Comparison of ENCODE assay signal across 1 cellular context in the genomic region with DNA sequence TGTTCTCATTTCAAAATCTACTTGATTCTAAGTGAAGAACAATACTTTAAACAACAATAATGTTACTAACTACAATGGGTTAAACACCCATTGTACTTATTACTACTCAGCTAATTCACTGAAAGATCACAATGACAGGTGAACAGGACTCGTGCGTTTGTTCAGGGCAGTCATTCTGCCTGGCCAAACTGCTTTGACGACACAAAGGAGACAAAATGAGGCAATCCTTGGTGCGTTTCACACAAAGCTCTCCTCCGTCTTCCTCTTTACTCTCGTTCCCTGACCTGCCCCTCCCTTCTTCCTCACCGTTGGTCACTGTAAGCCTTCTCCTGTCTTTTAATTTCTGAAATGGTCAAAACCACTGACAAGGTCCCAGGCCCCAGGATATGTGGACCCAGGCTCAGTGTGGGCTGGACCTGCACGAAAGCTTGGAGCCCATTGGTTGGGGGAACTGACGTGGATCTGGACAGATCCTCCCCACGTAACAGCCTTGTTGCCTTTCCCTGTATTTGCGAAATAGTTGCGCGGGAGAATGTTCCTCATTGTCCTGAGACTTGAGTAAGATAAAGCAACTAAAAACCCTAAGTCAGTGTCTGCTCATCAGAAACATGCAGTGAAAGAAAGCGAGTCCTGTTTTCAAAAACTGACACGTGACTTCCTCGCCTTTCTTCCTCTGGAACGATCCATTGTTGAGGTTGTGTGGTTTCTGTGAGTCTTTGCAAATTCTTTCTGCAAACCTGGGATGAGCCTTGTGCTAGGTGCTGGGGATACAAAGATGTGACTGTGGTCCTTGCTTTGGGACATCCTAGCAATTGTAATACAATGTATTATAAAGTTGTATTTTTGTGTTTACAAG.
TF ChIP-seq lines count a peak whose summit lies in the region.

No MANE protein-coding gene starts in this region.

TF ChIP-seq in K562, 482 proteins besides CTCF, POLR2A, EP300 and RAD21 (continued from another document):
- TF ChIP-seq, protein P1, sequence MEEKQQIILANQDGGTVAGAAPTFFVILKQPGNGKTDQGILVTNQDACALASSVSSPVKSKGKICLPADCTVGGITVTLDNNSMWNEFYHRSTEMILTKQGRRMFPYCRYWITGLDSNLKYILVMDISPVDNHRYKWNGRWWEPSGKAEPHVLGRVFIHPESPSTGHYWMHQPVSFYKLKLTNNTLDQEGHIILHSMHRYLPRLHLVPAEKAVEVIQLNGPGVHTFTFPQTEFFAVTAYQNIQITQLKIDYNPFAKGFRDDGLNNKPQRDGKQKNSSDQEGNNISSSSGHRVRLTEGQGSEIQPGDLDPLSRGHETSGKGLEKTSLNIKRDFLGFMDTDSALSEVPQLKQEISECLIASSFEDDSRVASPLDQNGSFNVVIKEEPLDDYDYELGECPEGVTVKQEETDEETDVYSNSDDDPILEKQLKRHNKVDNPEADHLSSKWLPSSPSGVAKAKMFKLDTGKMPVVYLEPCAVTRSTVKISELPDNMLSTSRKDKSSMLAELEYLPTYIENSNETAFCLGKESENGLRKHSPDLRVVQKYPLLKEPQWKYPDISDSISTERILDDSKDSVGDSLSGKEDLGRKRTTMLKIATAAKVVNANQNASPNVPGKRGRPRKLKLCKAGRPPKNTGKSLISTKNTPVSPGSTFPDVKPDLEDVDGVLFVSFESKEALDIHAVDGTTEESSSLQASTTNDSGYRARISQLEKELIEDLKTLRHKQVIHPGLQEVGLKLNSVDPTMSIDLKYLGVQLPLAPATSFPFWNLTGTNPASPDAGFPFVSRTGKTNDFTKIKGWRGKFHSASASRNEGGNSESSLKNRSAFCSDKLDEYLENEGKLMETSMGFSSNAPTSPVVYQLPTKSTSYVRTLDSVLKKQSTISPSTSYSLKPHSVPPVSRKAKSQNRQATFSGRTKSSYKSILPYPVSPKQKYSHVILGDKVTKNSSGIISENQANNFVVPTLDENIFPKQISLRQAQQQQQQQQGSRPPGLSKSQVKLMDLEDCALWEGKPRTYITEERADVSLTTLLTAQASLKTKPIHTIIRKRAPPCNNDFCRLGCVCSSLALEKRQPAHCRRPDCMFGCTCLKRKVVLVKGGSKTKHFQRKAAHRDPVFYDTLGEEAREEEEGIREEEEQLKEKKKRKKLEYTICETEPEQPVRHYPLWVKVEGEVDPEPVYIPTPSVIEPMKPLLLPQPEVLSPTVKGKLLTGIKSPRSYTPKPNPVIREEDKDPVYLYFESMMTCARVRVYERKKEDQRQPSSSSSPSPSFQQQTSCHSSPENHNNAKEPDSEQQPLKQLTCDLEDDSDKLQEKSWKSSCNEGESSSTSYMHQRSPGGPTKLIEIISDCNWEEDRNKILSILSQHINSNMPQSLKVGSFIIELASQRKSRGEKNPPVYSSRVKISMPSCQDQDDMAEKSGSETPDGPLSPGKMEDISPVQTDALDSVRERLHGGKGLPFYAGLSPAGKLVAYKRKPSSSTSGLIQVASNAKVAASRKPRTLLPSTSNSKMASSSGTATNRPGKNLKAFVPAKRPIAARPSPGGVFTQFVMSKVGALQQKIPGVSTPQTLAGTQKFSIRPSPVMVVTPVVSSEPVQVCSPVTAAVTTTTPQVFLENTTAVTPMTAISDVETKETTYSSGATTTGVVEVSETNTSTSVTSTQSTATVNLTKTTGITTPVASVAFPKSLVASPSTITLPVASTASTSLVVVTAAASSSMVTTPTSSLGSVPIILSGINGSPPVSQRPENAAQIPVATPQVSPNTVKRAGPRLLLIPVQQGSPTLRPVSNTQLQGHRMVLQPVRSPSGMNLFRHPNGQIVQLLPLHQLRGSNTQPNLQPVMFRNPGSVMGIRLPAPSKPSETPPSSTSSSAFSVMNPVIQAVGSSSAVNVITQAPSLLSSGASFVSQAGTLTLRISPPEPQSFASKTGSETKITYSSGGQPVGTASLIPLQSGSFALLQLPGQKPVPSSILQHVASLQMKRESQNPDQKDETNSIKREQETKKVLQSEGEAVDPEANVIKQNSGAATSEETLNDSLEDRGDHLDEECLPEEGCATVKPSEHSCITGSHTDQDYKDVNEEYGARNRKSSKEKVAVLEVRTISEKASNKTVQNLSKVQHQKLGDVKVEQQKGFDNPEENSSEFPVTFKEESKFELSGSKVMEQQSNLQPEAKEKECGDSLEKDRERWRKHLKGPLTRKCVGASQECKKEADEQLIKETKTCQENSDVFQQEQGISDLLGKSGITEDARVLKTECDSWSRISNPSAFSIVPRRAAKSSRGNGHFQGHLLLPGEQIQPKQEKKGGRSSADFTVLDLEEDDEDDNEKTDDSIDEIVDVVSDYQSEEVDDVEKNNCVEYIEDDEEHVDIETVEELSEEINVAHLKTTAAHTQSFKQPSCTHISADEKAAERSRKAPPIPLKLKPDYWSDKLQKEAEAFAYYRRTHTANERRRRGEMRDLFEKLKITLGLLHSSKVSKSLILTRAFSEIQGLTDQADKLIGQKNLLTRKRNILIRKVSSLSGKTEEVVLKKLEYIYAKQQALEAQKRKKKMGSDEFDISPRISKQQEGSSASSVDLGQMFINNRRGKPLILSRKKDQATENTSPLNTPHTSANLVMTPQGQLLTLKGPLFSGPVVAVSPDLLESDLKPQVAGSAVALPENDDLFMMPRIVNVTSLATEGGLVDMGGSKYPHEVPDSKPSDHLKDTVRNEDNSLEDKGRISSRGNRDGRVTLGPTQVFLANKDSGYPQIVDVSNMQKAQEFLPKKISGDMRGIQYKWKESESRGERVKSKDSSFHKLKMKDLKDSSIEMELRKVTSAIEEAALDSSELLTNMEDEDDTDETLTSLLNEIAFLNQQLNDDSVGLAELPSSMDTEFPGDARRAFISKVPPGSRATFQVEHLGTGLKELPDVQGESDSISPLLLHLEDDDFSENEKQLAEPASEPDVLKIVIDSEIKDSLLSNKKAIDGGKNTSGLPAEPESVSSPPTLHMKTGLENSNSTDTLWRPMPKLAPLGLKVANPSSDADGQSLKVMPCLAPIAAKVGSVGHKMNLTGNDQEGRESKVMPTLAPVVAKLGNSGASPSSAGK (IDR thresholded peaks at IDR 0.05), result no peak
- TF ChIP-seq ARID2 (IDR thresholded peaks at IDR 0.05) (no peak), ETV6 (IDR thresholded peaks at IDR 0.05; ENCODE audit: borderline replicate concordance in 1 of 2, low read depth in 2 of 2, low read length in 1 of 2) (no peak), ETV6 (CRISPR knock-in tag; IDR thresholded peaks at IDR 0.05; ENCODE audit: borderline replicate concordance) (no peak), SP1 (CRISPR knock-in tag; IDR thresholded peaks at IDR 0.05) (no peak), PTRF (tag; IDR thresholded peaks at IDR 0.05) (no peak), SRSF3 (IDR thresholded peaks at IDR 0.05; ENCODE audit: insufficient read depth, low read length) (no peak), XRCC3 (IDR thresholded peaks at IDR 0.05) (no peak)
- TF ChIP-seq, protein P2, sequence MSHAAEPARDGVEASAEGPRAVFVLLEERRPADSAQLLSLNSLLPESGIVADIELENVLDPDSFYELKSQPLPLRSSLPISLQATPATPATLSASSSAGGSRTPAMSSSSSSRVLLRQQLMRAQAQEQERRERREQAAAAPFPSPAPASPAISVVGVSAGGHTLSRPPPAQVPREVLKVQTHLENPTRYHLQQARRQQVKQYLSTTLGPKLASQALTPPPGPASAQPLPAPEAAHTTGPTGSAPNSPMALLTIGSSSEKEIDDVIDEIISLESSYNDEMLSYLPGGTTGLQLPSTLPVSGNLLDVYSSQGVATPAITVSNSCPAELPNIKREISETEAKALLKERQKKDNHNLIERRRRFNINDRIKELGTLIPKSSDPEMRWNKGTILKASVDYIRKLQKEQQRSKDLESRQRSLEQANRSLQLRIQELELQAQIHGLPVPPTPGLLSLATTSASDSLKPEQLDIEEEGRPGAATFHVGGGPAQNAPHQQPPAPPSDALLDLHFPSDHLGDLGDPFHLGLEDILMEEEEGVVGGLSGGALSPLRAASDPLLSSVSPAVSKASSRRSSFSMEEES (CRISPR knock-in tag; IDR thresholded peaks at IDR 0.05), result peak; percentile 65
